ENCODE assay signal across 20 cellular contexts in genomic region chr2:197219636-197220035, GRCh38.
DNase-seq lines count a peak whose midpoint lies in the region; ATAC-seq and TF ChIP-seq lines count a peak whose summit lies in the region.
"Had no signal": no experiment of that assay in that cellular context is flagged by ENCODE, and none has a peak within 500 bp of the region (broad histone marks: within the 10 kb centered on the region; RNA-seq: fewer than 3 reads in every experiment).

No MANE protein-coding gene starts in this region.

- peaks cover 87% of the 10 kb centered on the region for H3K4me1 Mint-ChIP-seq in activated naive CD8-positive, alpha-beta T cell (ENCODE audit: low read depth)
- peaks cover 81% of the 10 kb centered on the region for H3K4me1 Mint-ChIP-seq in activated naive CD8-positive, alpha-beta T cell treated with anti-CD3 and anti-CD28 coated beads for 36 hours
- H3K4me1 Mint-ChIP-seq in CD8-positive, alpha-beta memory T cell, result peaks cover 74 to 92% (median 91%) of the 10 kb centered on the region in 3 donors
- peaks cover 44% of the 10 kb centered on the region for H3K4me1 Mint-ChIP-seq in activated T-helper 17 cell treated with anti-CD3 and anti-CD28 coated beads, Interleukin-2, amount 50 U/mL, for 72 hours
- H3K4me1 Mint-ChIP-seq in naive B cell, result peaks cover 48 to 95% (median 60%) of the 10 kb centered on the region in 3 donors
- H3K4me1 Mint-ChIP-seq in WTC11, result no peaks in the 10 kb centered on the region

- no peaks in the 10 kb centered on the region for H3K27me3 Mint-ChIP-seq in activated naive CD8-positive, alpha-beta T cell
- H3K27me3 Mint-ChIP-seq in activated naive CD8-positive, alpha-beta T cell treated with anti-CD3 and anti-CD28 coated beads for 36 hours, result no peaks in the 10 kb centered on the region
- no peaks in the 10 kb centered on the region for H3K27me3 Mint-ChIP-seq in CD8-positive, alpha-beta memory T cell
- no peaks in the 10 kb centered on the region for H3K27me3 Mint-ChIP-seq in activated T-helper 17 cell treated with anti-CD3 and anti-CD28 coated beads, Interleukin-2, amount 50 U/mL, for 72 hours
- no peaks in the 10 kb centered on the region for H3K27me3 Mint-ChIP-seq in naive B cell
- H3K27me3 Mint-ChIP-seq in WTC11 (ENCODE audit: low read depth), result no peaks in the 10 kb centered on the region; the same call in 1 of the 2 replicates
- H3K27me3 Mint-ChIP-seq: IgD-negative memory B cell had no signal

- peaks cover 72% of the 10 kb centered on the region for H3K4me1 ChIP-seq in CD8-positive, alpha-beta memory T cell (ENCODE audit: insufficient read depth, low read length)

- no peaks in the 10 kb centered on the region for H3K9me3 ChIP-seq in CD8-positive, alpha-beta memory T cell (ENCODE audit: low read length)
- H3K9me3 ChIP-seq: BE2C had no signal

- CTCF ChIA-PET in CD8-positive, alpha-beta memory T cell (lab: Charles Lee), result interaction anchor here (1.1 to 2.1 kb wide), 3 partner anchors 11 to 36 kb away, joined by 3 to 6 read pairs (median 3); no protein-coding TSS in a partner anchor
- CTCF ChIA-PET in WTC11 (lab: Charles Lee), result no interaction called here

- POLR2A ChIA-PET in CD8-positive, alpha-beta memory T cell (lab: Charles Lee), result interaction anchor here (0.8 kb wide), 1 partner anchor 16 kb away, joined by 16 read pairs; no protein-coding TSS in a partner anchor
- POLR2A ChIA-PET in WTC11 (lab: Charles Lee), result no interaction called here

- DNase-seq in activated naive CD8-positive, alpha-beta T cell treated with anti-CD3 and anti-CD28 coated beads for 36 hours, result no peak
- DNase-seq in CD8-positive, alpha-beta memory T cell, result no peak
- no peak for DNase-seq in naive B cell
- no peak for DNase-seq in WTC11 (ENCODE audit: low spot score)
- DNase-seq in GDM1 (lab: John Stamatoyannopoulos, UW), result no peak
- DNase-seq: BE2C, COR-L47, DMS79 treated with DMSO at 0.1 percent for 48 hours, GF-D8, GM23248, NCI-H1417 treated with DMSO at 0.1 percent for 48 hours, NCI-H2029, NCI-H226, NCI-H748 treated with DMSO at 0.1 percent for 48 hours, PC-3 had no signal

- peak overlapping the region; percentile 98 for H3K27ac Mint-ChIP-seq in activated naive CD8-positive, alpha-beta T cell
- no peak overlapping the region for H3K27ac Mint-ChIP-seq in activated naive CD8-positive, alpha-beta T cell treated with anti-CD3 and anti-CD28 coated beads for 36 hours
- H3K27ac Mint-ChIP-seq in CD8-positive, alpha-beta memory T cell, result peak overlapping the region in 5 of 8 donors; percentile 19 to 56 (median 49)
- no peak overlapping the region for H3K27ac Mint-ChIP-seq in activated T-helper 17 cell treated with anti-CD3 and anti-CD28 coated beads, Interleukin-2, amount 50 U/mL, for 72 hours
- H3K27ac Mint-ChIP-seq in naive B cell, result peak overlapping the region in 5 of 6 donors; percentile 47 to 95 (median 67)
- H3K27ac Mint-ChIP-seq in WTC11, result no peak overlapping the region

- ATAC-seq in activated T-helper 17 cell treated with anti-CD3 and anti-CD28 coated beads, Interleukin-2, amount 50 U/mL, for 72 hours (replicated peaks), result no peak
- ATAC-seq in naive B cell (ENCODE audit: low read depth in 2 of 2) (no peak), WTC11 (no peak), GM19467 (IDR thresholded peaks at IDR 0.05; ENCODE audit: unreplicated experiment) (no peak)
- ATAC-seq: HCT116, PC-3 had no signal

- no peak overlapping the region for H3K4me3 Mint-ChIP-seq in activated naive CD8-positive, alpha-beta T cell
- no peak overlapping the region for H3K4me3 Mint-ChIP-seq in activated naive CD8-positive, alpha-beta T cell treated with anti-CD3 and anti-CD28 coated beads for 36 hours
- H3K4me3 Mint-ChIP-seq in CD8-positive, alpha-beta memory T cell, result no peak overlapping the region
- H3K4me3 Mint-ChIP-seq in activated T-helper 17 cell treated with anti-CD3 and anti-CD28 coated beads, Interleukin-2, amount 50 U/mL, for 72 hours, result peak overlapping the region; percentile 35
- H3K4me3 Mint-ChIP-seq in naive B cell (peak overlapping the region in 1 of 8 donors; percentile 32), WTC11 (no peak overlapping the region)

- no peak overlapping the region for H3K27ac ChIP-seq in CD8-positive, alpha-beta memory T cell (ENCODE audit: low read depth, low read length)
- H3K27ac ChIP-seq: GM23248 had no signal

- H3K36me3 Mint-ChIP-seq in activated naive CD8-positive, alpha-beta T cell, result peaks cover 6% of the 10 kb centered on the region
- peaks cover 43% of the 10 kb centered on the region for H3K36me3 Mint-ChIP-seq in activated naive CD8-positive, alpha-beta T cell treated with anti-CD3 and anti-CD28 coated beads for 36 hours
- H3K36me3 Mint-ChIP-seq in CD8-positive, alpha-beta memory T cell, result peaks cover 4 to 32% (median 5%) of the 10 kb centered on the region in 3 donors
- H3K36me3 Mint-ChIP-seq in activated T-helper 17 cell treated with anti-CD3 and anti-CD28 coated beads, Interleukin-2, amount 50 U/mL, for 72 hours (ENCODE audit: low read depth), result peaks cover 25% of the 10 kb centered on the region
- H3K36me3 Mint-ChIP-seq in naive B cell, result no peaks in the 10 kb centered on the region
- no peaks in the 10 kb centered on the region for H3K36me3 Mint-ChIP-seq in WTC11

- no peaks in the 10 kb centered on the region for H3K36me3 ChIP-seq in CD8-positive, alpha-beta memory T cell (ENCODE audit: insufficient read depth, low read length)
- H3K36me3 ChIP-seq: BE2C had no signal

- no peaks in the 10 kb centered on the region for H3K27me3 ChIP-seq in CD8-positive, alpha-beta memory T cell (ENCODE audit: insufficient read depth, low read length, poor library complexity, severe bottlenecking)
- H3K27me3 ChIP-seq: BE2C had no signal

- no peak for TF ChIP-seq CTCF in WTC11 (IDR thresholded peaks at IDR 0.05)

- no peak overlapping the region for H3K4me3 ChIP-seq in CD8-positive, alpha-beta memory T cell (ENCODE audit: low read length)
- H3K4me3 ChIP-seq: GM23248 had no signal

- H3K9me3 Mint-ChIP-seq in activated naive CD8-positive, alpha-beta T cell (ENCODE audit: low read depth), result no peaks in the 10 kb centered on the region
- no peaks in the 10 kb centered on the region for H3K9me3 Mint-ChIP-seq in activated naive CD8-positive, alpha-beta T cell treated with anti-CD3 and anti-CD28 coated beads for 36 hours
- H3K9me3 Mint-ChIP-seq in CD8-positive, alpha-beta memory T cell, result no peaks in the 10 kb centered on the region
- no peaks in the 10 kb centered on the region for H3K9me3 Mint-ChIP-seq in activated T-helper 17 cell treated with anti-CD3 and anti-CD28 coated beads, Interleukin-2, amount 50 U/mL, for 72 hours
- no peaks in the 10 kb centered on the region for H3K9me3 Mint-ChIP-seq in naive B cell
- no peaks in the 10 kb centered on the region for H3K9me3 Mint-ChIP-seq in WTC11
- H3K9me3 Mint-ChIP-seq: IgD-negative memory B cell had no signal

TF ChIP-seq in WTC11, 78 proteins besides CTCF, POLR2A, EP300 and RAD21:
- TF ChIP-seq ELF4 (CRISPR knock-in tag; IDR thresholded peaks at IDR 0.05; ENCODE audit: low read depth) (no peak), MAX (CRISPR knock-in tag; IDR thresholded peaks at IDR 0.05) (no peak), USF2 (CRISPR knock-in tag; IDR thresholded peaks at IDR 0.05) (no peak), TEAD4 (CRISPR knock-in tag; IDR thresholded peaks at IDR 0.05) (no peak)

Comparison
In these comparisons a context has a peak if more than half of its experiments do, and no peak if none do; other contexts are left out.
1. H3K27ac Mint-ChIP-seq: peak in activated naive CD8-positive, alpha-beta T cell (single experiment), CD8-positive, alpha-beta memory T cell (5 of 8) and naive B cell (5 of 6); none in activated naive CD8-positive, alpha-beta T cell treated with anti-CD3 and anti-CD28 coated beads for 36 hours (single experiment), activated T-helper 17 cell treated with anti-CD3 and anti-CD28 coated beads, Interleukin-2, amount 50 U/mL, for 72 hours (single experiment) and WTC11 (single experiment).